1 cellular context compared by ENCODE assay signal in the genomic region with DNA sequence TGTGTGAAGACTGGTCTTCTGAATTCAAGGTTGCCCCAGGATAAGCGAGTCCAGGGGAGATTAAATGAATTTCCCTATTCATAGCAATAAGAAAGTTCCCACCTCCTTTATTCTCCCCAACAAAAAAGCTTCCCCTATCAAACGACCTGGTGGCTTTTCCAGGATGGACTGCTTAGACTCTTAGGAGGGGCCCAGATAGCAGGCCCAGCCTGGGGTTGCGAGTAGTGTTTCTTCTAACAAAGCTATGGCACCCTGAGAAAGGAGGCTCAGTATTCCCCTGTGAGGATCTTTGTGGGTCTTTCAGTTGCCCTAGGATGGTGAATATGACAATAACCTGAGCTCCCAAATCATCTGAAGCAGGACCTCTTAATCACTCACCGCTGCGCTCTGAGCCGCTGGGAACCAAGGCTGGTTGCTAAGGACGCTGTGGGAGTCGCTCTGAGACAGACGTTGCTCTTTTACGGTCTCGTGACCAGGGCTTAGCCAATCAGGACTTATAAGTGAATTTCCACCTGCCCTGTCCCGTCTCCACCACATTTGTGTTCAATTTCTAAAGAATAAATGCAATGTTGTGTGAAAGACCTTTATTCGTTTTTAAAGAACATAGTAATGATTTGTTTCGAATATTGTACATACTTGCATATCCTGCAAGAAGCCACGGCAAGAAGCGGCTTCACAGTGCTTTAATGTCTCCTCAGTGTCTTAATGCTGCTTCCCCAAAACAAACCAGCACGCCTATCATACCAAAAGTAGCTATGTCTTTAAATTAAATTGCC.
TF ChIP-seq lines count a peak whose summit lies in the region.

TSS of gene TMEM232 (minus strand) at position 423 of the 776 bp plus-strand sequence. CDS start 59,319 bp downstream, outside the sequence.

TF ChIP-seq in H1, 55 proteins besides CTCF, POLR2A, EP300 and RAD21 (continued from another document):
- no peak for TF ChIP-seq SRF (IDR thresholded peaks at IDR 0.05; ENCODE audit: low read depth, low read length)
- peak; percentile 92 for TF ChIP-seq CREB1 (IDR thresholded peaks at IDR 0.05)
- TF ChIP-seq KDM4A (IDR thresholded peaks at IDR 0.05; ENCODE audit: low read depth, low read length, severe bottlenecking) = peak; percentile 54
- peak; percentile 82 for TF ChIP-seq USF2 (IDR thresholded peaks at IDR 0.05; ENCODE audit: low read length)
